ENCODE assay signal across 9 cellular contexts in genomic region chr2:202317080-202317859, GRCh38. TPM values are rescaled to one million over a fixed set of nuclear protein-coding genes. Genes with fewer than 3 reads are reported as not detected.
A peak's percentile ranks its signal among the peaks of the same experiment; 100 is the strongest.
DNase-seq lines count a peak whose midpoint lies in the region; ATAC-seq and TF ChIP-seq lines count a peak whose summit lies in the region.
"Had no signal": no experiment of that assay in that cellular context is flagged by ENCODE, and none has a peak within 500 bp of the region (broad histone marks: within the 10 kb centered on the region; RNA-seq: fewer than 3 reads in every experiment).

No MANE protein-coding gene starts in this region.

- H3K27ac ChIP-seq in left ventricle myocardium inferior (replicated peaks) (peak overlapping the region; percentile 75), skeletal muscle tissue (ENCODE audit: low read depth, low read length) (peak overlapping the region; percentile 75)

- CTCF ChIA-PET in GM10248 (lab: Yijun Ruan, JAX) = interaction anchor here (0.9 to 2.3 kb wide), 5 partner anchors 9 to 46 kb away, joined by 3 to 8 read pairs (median 3); no protein-coding TSS in a partner anchor

- ATAC-seq in T-helper 17 cell (no peak), GM21423 (IDR thresholded peaks at IDR 0.05; ENCODE audit: unreplicated experiment) (no peak), GM18873 (IDR thresholded peaks at IDR 0.05; ENCODE audit: low FRiP score, unreplicated experiment) (no peak)

- in situ Hi-C loops in HAP-1 (cut with MboI; ENCODE audit: low sequenced_read_pairs) = no loop called here

- POLR2A ChIA-PET in GM10248 (lab: Yijun Ruan, JAX) = no interaction called here

- no peaks in the 10 kb centered on the region for H3K27me3 Mint-ChIP-seq in T-helper 17 cell
- H3K27me3 Mint-ChIP-seq: memory B cell had no signal

- H3K4me1 ChIP-seq in HAP-1 = peaks cover 11% of the 10 kb centered on the region
- peaks cover 25% of the 10 kb centered on the region for H3K4me1 ChIP-seq in left ventricle myocardium inferior
- peaks cover 6 to 10% (median 9%) of the 10 kb centered on the region in 3 donors for H3K4me1 ChIP-seq in skeletal muscle tissue (ENCODE audit: control insufficient read depth in 3 of 3, insufficient read depth in 3 of 3, low read length in 3 of 3)

- H3K4me3 Mint-ChIP-seq in T-helper 17 cell = no peak overlapping the region
- H3K4me3 Mint-ChIP-seq: memory B cell had no signal

- no peak overlapping the region for H3K4me3 ChIP-seq in HAP-1
- peak overlapping the region; percentile 14 for H3K4me3 ChIP-seq in left ventricle myocardium inferior
- H3K4me3 ChIP-seq in skeletal muscle tissue (ENCODE audit: low read length in 3 of 3) = no peak overlapping the region

- DNase-seq in HAP-1 (ENCODE audit: low spot score in 2 of 2) (peak; percentile 81 to 86), T-helper 17 cell (no peak), left ventricle myocardium inferior (peak; percentile 36), GM10248 (ENCODE audit: extremely low spot score) (no peak), NCI-H774 (lab: John Stamatoyannopoulos, UW) (no peak)

- peaks cover 3% of the 10 kb centered on the region for H3K36me3 Mint-ChIP-seq in T-helper 17 cell (ENCODE audit: low read depth)

- no peak overlapping the region for H3K9ac ChIP-seq in skeletal muscle tissue (ENCODE audit: low read depth in 1 of 3, low read length in 3 of 3)

- H3K4me1 Mint-ChIP-seq in T-helper 17 cell = peaks cover 2% of the 10 kb centered on the region
- H3K4me1 Mint-ChIP-seq: memory B cell had no signal

- peak overlapping the region; percentile 78 for H3K27ac Mint-ChIP-seq in T-helper 17 cell
- H3K27ac Mint-ChIP-seq: memory B cell had no signal

- no peaks in the 10 kb centered on the region for H3K9me3 ChIP-seq in HAP-1
- H3K9me3 ChIP-seq in T-helper 17 cell (ENCODE audit: control insufficient read depth, low read length, poor library complexity, severe bottlenecking) = no peaks in the 10 kb centered on the region
- no peaks in the 10 kb centered on the region for H3K9me3 ChIP-seq in left ventricle myocardium inferior (replicated peaks)
- H3K9me3 ChIP-seq in skeletal muscle tissue (ENCODE audit: control insufficient read depth in 3 of 3, low read length in 3 of 3) = no peaks in the 10 kb centered on the region

- intact Hi-C loops in left ventricle myocardium inferior (cut with micrococcal nuclease) = no loop called here

- TF ChIP-seq CTCF in left ventricle myocardium inferior (IDR thresholded peaks at IDR 0.05; ENCODE audit: borderline replicate concordance) (no peak), GM10248 (IDR thresholded peaks at IDR 0.05; ENCODE audit: control extremely low read depth, extremely low read depth, low read depth, missing control alignments) (no peak)

- H3K27me3 ChIP-seq in HAP-1 (ENCODE audit: low read depth) = no peaks in the 10 kb centered on the region
- no peaks in the 10 kb centered on the region for H3K27me3 ChIP-seq in left ventricle myocardium inferior (ENCODE audit: low read depth)
- H3K27me3 ChIP-seq in skeletal muscle tissue (ENCODE audit: control insufficient read depth in 3 of 3, insufficient read depth in 3 of 3, low read length in 3 of 3) = no peaks in the 10 kb centered on the region

- H3K36me3 ChIP-seq in HAP-1 (replicated peaks) (no peaks in the 10 kb centered on the region; the same call in 1 of the 2 replicates), left ventricle myocardium inferior (no peaks in the 10 kb centered on the region), skeletal muscle tissue (ENCODE audit: control insufficient read depth in 3 of 3, insufficient read depth in 3 of 3, low read length in 3 of 3) (peaks cover 0 to 4% (median 0%) of the 10 kb centered on the region in 3 donors)

RNA-seq across cellular contexts. Expression of gene NOP58, which starts 51.7 kb away (rescaled TPM):
- total RNA-seq in T-helper 17 cell (100 to 1,000 TPM; 253 to 273 TPM), left ventricle myocardium inferior (21.4 TPM), skeletal muscle tissue (49.6 TPM)

RNA-seq across cellular contexts. Expression of gene BMPR2, which starts 58.9 kb away (rescaled TPM):
- total RNA-seq in T-helper 17 cell (10 to 100 TPM; 11.3 to 12.4 TPM), left ventricle myocardium inferior (51.7 TPM), skeletal muscle tissue (24.0 TPM)

Comparison
In these comparisons a context has a peak if more than half of its experiments do, and no peak if none do; other contexts are left out.
1. DNase-seq: peak in HAP-1 (2 of 2) and left ventricle myocardium inferior (single experiment); none in T-helper 17 cell (0 of 3), GM10248 (single experiment) and NCI-H774 (single experiment).